20 cellular contexts compared by ENCODE assay signal in the genomic region with DNA sequence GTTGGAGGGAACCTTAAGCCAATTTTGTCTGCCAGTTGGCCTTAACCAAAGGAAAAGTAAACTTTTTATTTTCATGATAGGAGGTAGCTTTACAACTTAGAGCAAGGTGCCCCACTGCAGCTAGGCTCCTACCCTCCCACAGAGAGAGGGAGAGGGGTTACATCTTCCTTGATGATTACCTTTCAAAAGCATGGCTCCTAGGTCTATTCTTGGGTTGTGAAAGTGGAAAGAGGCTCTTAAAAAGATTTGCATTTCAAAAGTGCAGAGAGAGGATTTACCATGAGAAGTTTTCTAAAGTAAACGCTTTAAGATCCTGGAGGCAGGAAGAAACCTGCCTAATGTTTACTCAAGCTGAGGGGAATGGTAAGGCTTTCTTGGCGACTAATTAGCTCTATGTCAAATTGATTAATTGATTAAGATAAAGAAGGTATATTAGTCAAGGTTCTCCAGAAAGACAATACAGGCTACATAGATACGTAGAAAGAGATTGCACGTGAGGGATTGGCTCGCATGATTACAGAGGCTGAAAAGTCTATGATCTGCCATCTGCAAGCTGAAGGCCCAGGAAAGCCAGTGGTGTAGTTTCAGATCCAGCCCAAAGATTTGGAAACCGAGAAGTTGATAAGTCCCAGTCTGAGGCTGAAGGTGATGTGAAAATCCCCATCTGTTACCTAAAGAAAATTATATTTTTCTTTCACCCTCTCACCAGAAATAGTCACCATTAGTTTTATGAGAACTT.
DNase-seq lines count a peak whose midpoint lies in the region; TF ChIP-seq lines count a peak whose summit lies in the region.
"Had no signal": no experiment of that assay in that cellular context is flagged by ENCODE, and none has a peak within 500 bp of the region (broad histone marks: within the 10 kb centered on the region; RNA-seq: fewer than 3 reads in every experiment).

No MANE protein-coding gene starts in this region.

- H3K4me1 ChIP-seq in mammary epithelial cell (ENCODE audit: insufficient read depth, low read length): no peaks in the 10 kb centered on the region
- H3K4me1 ChIP-seq in breast epithelium: no peaks in the 10 kb centered on the region
- peaks cover 5% of the 10 kb centered on the region for H3K4me1 ChIP-seq in endodermal cell (ENCODE audit: control insufficient read depth, insufficient read depth, low read length)
- peaks cover 19% of the 10 kb centered on the region for H3K4me1 ChIP-seq in iPS-20b (ENCODE audit: insufficient read depth, low read length)
- no peaks in the 10 kb centered on the region for H3K4me1 ChIP-seq in SJCRH30

- no peak overlapping the region for H3K4me2 ChIP-seq in mammary epithelial cell (ENCODE audit: insufficient read depth, low read depth, low read length)
- H3K4me2 ChIP-seq: SK-N-SH had no signal

- peak overlapping the region; percentile 7 for H2AFZ ChIP-seq in mammary epithelial cell (ENCODE audit: low read depth, low read length)

- H3K79me2 ChIP-seq in mammary epithelial cell (ENCODE audit: insufficient read depth, low read length): no peaks in the 10 kb centered on the region

- H3K27me3 ChIP-seq in mammary epithelial cell (ENCODE audit: insufficient read depth, low read length): peaks cover 1% of the 10 kb centered on the region
- no peaks in the 10 kb centered on the region for H3K27me3 ChIP-seq in breast epithelium
- H3K27me3 ChIP-seq in endodermal cell (ENCODE audit: control insufficient read depth, insufficient read depth, low read length, poor library complexity, severe bottlenecking): peaks cover 38% of the 10 kb centered on the region
- H3K27me3 ChIP-seq in iPS-20b (ENCODE audit: insufficient read depth, low read length): peaks cover 60% of the 10 kb centered on the region
- H3K27me3 ChIP-seq in SJCRH30: no peaks in the 10 kb centered on the region

- dilution Hi-C loops in mammary epithelial cell (cut with HindIII; ENCODE audit: low sequenced_read_pairs): no loop called here

- DNase-seq in mammary epithelial cell: no peak
- DNase-seq in breast epithelium (ENCODE audit: low spot score in 2 of 2): no peak
- peak; percentile 57 for DNase-seq in endodermal cell
- no peak for DNase-seq in HK-2 (ENCODE audit: unreplicated experiment)
- no peak for DNase-seq in NCI-H748 treated with DMSO at 0.1 percent for 48 hours (lab: John Stamatoyannopoulos, UW)
- DNase-seq in stimulated activated naive CD4-positive, alpha-beta T cell (lab: John Stamatoyannopoulos, UW): no peak
- no peak for DNase-seq in SJCRH30
- DNase-seq: COR-L47, DMS 273 treated with DMSO at 0.1 percent for 48 hours, DND-41, NCI-H1105 treated with DMSO at 0.1 percent for 48 hours, NCI-H187 treated with DMSO at 0.1 percent for 48 hours, NCI-H345, NCI-H526 treated with DMSO at 0.1 percent for 48 hours, OCI-M1, SHP77, SK-N-SH had no signal

- H3K36me3 ChIP-seq in mammary epithelial cell (ENCODE audit: insufficient read depth, low read length) (no peaks in the 10 kb centered on the region), breast epithelium (no peaks in the 10 kb centered on the region), endodermal cell (ENCODE audit: control insufficient read depth, insufficient read depth, low read length) (no peaks in the 10 kb centered on the region), iPS-20b (ENCODE audit: insufficient read depth, low read depth, low read length) (no peaks in the 10 kb centered on the region), SJCRH30 (no peaks in the 10 kb centered on the region)

- CTCF ChIA-PET in mammary epithelial cell (lab: Charles Lee; ENCODE audit: low non-redundant PET): no interaction called here

- no TSS peak for BruUV-seq in mammary epithelial cell (replicated peaks; lab: Mats Ljungman, UMichigan)

- no peaks in the 10 kb centered on the region for H3K9me3 ChIP-seq in mammary epithelial cell (replicated peaks; ENCODE audit: insufficient read depth, low read length)
- no peaks in the 10 kb centered on the region for H3K9me3 ChIP-seq in breast epithelium
- peaks cover 9% of the 10 kb centered on the region for H3K9me3 ChIP-seq in endodermal cell (ENCODE audit: control insufficient read depth, low read length)
- no peaks in the 10 kb centered on the region for H3K9me3 ChIP-seq in iPS-20b (ENCODE audit: insufficient read depth, low read depth, low read length)
- H3K9me3 ChIP-seq in SJCRH30 (replicated peaks): no peaks in the 10 kb centered on the region
- H3K9me3 ChIP-seq: SK-N-SH had no signal

- peak overlapping the region; percentile 7 for H3K27ac Mint-ChIP-seq in endodermal cell
- H3K27ac Mint-ChIP-seq: B cell had no signal

- TF ChIP-seq CTCF in mammary epithelial cell (conservative IDR thresholded peaks at IDR 0.05 in 1 of 2, IDR thresholded peaks at IDR 0.05 in 1 of 2; ENCODE audit: extremely low read depth in 1 of 2, insufficient read depth in 1 of 2, low read depth in 1 of 2, low read length in 2 of 2) (no peak), breast epithelium (IDR thresholded peaks at IDR 0.05) (no peak), endodermal cell (conservative IDR thresholded peaks at IDR 0.05) (no peak)

- H3K9me3 Mint-ChIP-seq in endodermal cell: peaks cover 2% of the 10 kb centered on the region

- H3K27ac ChIP-seq in mammary epithelial cell (ENCODE audit: insufficient read depth, low read depth, low read length) (no peak overlapping the region), breast epithelium (no peak overlapping the region), endodermal cell (ENCODE audit: low read depth, low read length) (no peak overlapping the region), iPS-20b (ENCODE audit: low read length) (no peak overlapping the region), SJCRH30 (no peak overlapping the region)

- H3K9ac ChIP-seq in mammary epithelial cell (ENCODE audit: insufficient read depth, low read length) (no peak overlapping the region), endodermal cell (ENCODE audit: extremely low read depth, low read length, poor library complexity, severe bottlenecking) (no peak overlapping the region), iPS-20b (ENCODE audit: low read depth, low read length) (no peak overlapping the region)
- H3K9ac ChIP-seq: SK-N-SH had no signal

- 2% methylated on average over 6 of the region's 6 CpGs for WGBS in mammary epithelial cell (ENCODE audit: low coverage, missing lambda C conversion rate)
- WGBS in endodermal cell (ENCODE audit: insufficient coverage in 1 of 2, insufficient read length in 1 of 2), 2 experiments: 11 to 14% methylated on average over 5 to 6 of the region's 6 CpGs

- intact Hi-C loops in mammary epithelial cell (cut with micrococcal nuclease) (no loop called here), breast epithelium (cut with DNase I; ENCODE audit: low total_unique reads) (no loop called here)

- H4K20me1 ChIP-seq in mammary epithelial cell (ENCODE audit: insufficient read depth, low read length): no peaks in the 10 kb centered on the region

- no peak for TF ChIP-seq POLR2A in breast epithelium (IDR thresholded peaks at IDR 0.05)

- peak overlapping the region; percentile 3 for H3K4me3 Mint-ChIP-seq in endodermal cell
- H3K4me3 Mint-ChIP-seq: B cell had no signal

- no peaks in the 10 kb centered on the region for H3K36me3 Mint-ChIP-seq in endodermal cell (ENCODE audit: low read depth)

- H3K4me1 Mint-ChIP-seq in endodermal cell: peaks cover 26% of the 10 kb centered on the region
- H3K4me1 Mint-ChIP-seq: B cell had no signal

- in situ Hi-C loops in mammary epithelial cell (cut with MboI; ENCODE audit: low sequenced_read_pairs in 2 of 2): no loop called here

- peaks cover 66% of the 10 kb centered on the region for H3K27me3 Mint-ChIP-seq in endodermal cell (ENCODE audit: insufficient read depth)
- H3K27me3 Mint-ChIP-seq: B cell had no signal

- H3K4me3 ChIP-seq in mammary epithelial cell (replicated peaks in 1 of 3; ENCODE audit: insufficient read depth in 1 of 3, low read depth in 2 of 3, low read length in 3 of 3) (no peak overlapping the region), breast epithelium (no peak overlapping the region), endodermal cell (ENCODE audit: low read length) (peak overlapping the region; percentile 46), iPS-20b (ENCODE audit: low read length) (peak overlapping the region; percentile 32; the same call in 1 of the 2 replicates), SJCRH30 (no peak overlapping the region)
- H3K4me3 ChIP-seq: K562 had no signal

Comparison
In these comparisons a context has a peak if more than half of its experiments do, and no peak if none do; other contexts are left out.
1. H3K4me3 ChIP-seq: peak in endodermal cell (single experiment) and iPS-20b (single experiment); none in mammary epithelial cell (0 of 3), breast epithelium (0 of 3) and SJCRH30 (single experiment).